Comparison of ENCODE assay signal across 13 cellular contexts in genomic region chr2:23803275-23803964, GRCh38.
DNase-seq lines count a peak whose midpoint lies in the region; ATAC-seq and TF ChIP-seq lines count a peak whose summit lies in the region.
"Had no signal": no experiment of that assay in that cellular context is flagged by ENCODE, and none has a peak within 500 bp of the region (broad histone marks: within the 10 kb centered on the region; RNA-seq: fewer than 3 reads in every experiment).

No MANE protein-coding gene starts in this region.

- BruUV-seq in PC-3 (replicated peaks; lab: Mats Ljungman, UMichigan), result no TSS peak

- H3K79me2 ChIP-seq in PC-3 (ENCODE audit: low read length), result no peaks in the 10 kb centered on the region

- H3K27ac ChIP-seq in PC-3 (ENCODE audit: low read length), result peak overlapping the region; percentile 40
- H3K27ac ChIP-seq: SJSA1, thoracic aorta had no signal

- H3K36me3 Mint-ChIP-seq in osteocyte (ENCODE audit: unreplicated experiment), result peaks cover 17% of the 10 kb centered on the region
- H3K36me3 Mint-ChIP-seq in type B pancreatic cell, result peaks cover 20% of the 10 kb centered on the region

- CTCF ChIA-PET in PC-3 (lab: Charles Lee), result interaction anchor here (0.5 to 1.2 kb wide), 2 partner anchors 124 to 425 kb away, joined by 3 to 4 read pairs; partner anchors contain the start of gene ATAD2B

- peaks cover 21% of the 10 kb centered on the region for H3K4me1 Mint-ChIP-seq in osteocyte (ENCODE audit: unreplicated experiment)
- peaks cover 5% of the 10 kb centered on the region for H3K4me1 Mint-ChIP-seq in type B pancreatic cell (ENCODE audit: unreplicated experiment)
- H3K4me1 Mint-ChIP-seq: activated B cell treated with CpG ODN at 0.5 μM for 24 hours had no signal

- no peaks in the 10 kb centered on the region for H4K20me1 ChIP-seq in PC-3 (ENCODE audit: low read length)

- H3K27me3 Mint-ChIP-seq in osteocyte (ENCODE audit: unreplicated experiment), result no peaks in the 10 kb centered on the region
- H3K27me3 Mint-ChIP-seq in type B pancreatic cell, result no peaks in the 10 kb centered on the region
- H3K27me3 Mint-ChIP-seq: activated B cell treated with CpG ODN at 0.5 μM for 24 hours; naive thymus-derived CD4-positive, alpha-beta T cell had no signal

- no peak overlapping the region for H3K9ac ChIP-seq in PC-3 (ENCODE audit: low read length)

- POLR2A ChIA-PET in PC-3 (lab: Charles Lee; ENCODE audit: unreplicated experiment), result interaction anchor here (0.7 to 1.4 kb wide), 3 partner anchors 16 to 123 kb away, joined by 3 to 8 read pairs (median 5); partner anchors contain the start of gene ATAD2B

- H3K27ac Mint-ChIP-seq in osteocyte (ENCODE audit: unreplicated experiment), result peak overlapping the region; percentile 42
- no peak overlapping the region for H3K27ac Mint-ChIP-seq in type B pancreatic cell
- H3K27ac Mint-ChIP-seq: activated B cell treated with CpG ODN at 0.5 μM for 24 hours had no signal

- no peaks in the 10 kb centered on the region for H3K27me3 ChIP-seq in PC-3 (ENCODE audit: low read length)
- H3K27me3 ChIP-seq: SJSA1 had no signal

- no peak overlapping the region for H2AFZ ChIP-seq in PC-3 (ENCODE audit: low read length)

- H3K4me1 ChIP-seq in PC-3 (ENCODE audit: insufficient read depth, low read length), result peaks cover 26% of the 10 kb centered on the region
- H3K4me1 ChIP-seq: SJSA1 had no signal

- DNase-seq in ELR (ENCODE audit: low read depth), result peak; percentile 68
- DNase-seq in PC-3, result peak; percentile 91
- DNase-seq in fibroblast of gingiva (ENCODE audit: low read depth), result peak; percentile 49
- no peak for DNase-seq in osteocyte (ENCODE audit: extremely low spot score, unreplicated experiment)
- no peak for DNase-seq in type B pancreatic cell (ENCODE audit: extremely low spot score, unreplicated experiment)
- DNase-seq in KG1 (lab: John Stamatoyannopoulos, UW), result no peak
- no peak for DNase-seq in NCI-H128 (lab: John Stamatoyannopoulos, UW; ENCODE audit: unreplicated experiment)
- DNase-seq: activated B cell treated with CpG ODN at 0.5 μM for 24 hours; naive thymus-derived CD4-positive, alpha-beta T cell; NCI-H1436 treated with DMSO at 0.1 percent for 48 hours had no signal

- H3F3A ChIP-seq in PC-3 (ENCODE audit: low read length, unreplicated experiment), result peaks cover 12% of the 10 kb centered on the region

- intact Hi-C loops in PC-3 (cut with micrococcal nuclease), result loop anchor here (1.0 kb wide), 1 partner anchor 12 kb away; no protein-coding TSS in a partner anchor

- no peaks in the 10 kb centered on the region for H3K9me3 ChIP-seq in PC-3 (ENCODE audit: low read length)
- H3K9me3 ChIP-seq: SJSA1, thoracic aorta had no signal

- no peak overlapping the region for H3K4me3 Mint-ChIP-seq in osteocyte (ENCODE audit: unreplicated experiment)
- no peak overlapping the region for H3K4me3 Mint-ChIP-seq in type B pancreatic cell
- H3K4me3 Mint-ChIP-seq: activated B cell treated with CpG ODN at 0.5 μM for 24 hours; naive thymus-derived CD4-positive, alpha-beta T cell had no signal

- ATAC-seq in PC-3 (peak; percentile 90), GM19035 (IDR thresholded peaks at IDR 0.05; ENCODE audit: unreplicated experiment) (no peak)
- ATAC-seq: naive thymus-derived CD4-positive, alpha-beta T cell had no signal

- peak overlapping the region; percentile 54 for H3K4me2 ChIP-seq in PC-3 (ENCODE audit: low read length)

- TF ChIP-seq CTCF in PC-3 (conservative IDR thresholded peaks at IDR 0.05; ENCODE audit: low read depth, low read length), result no peak
- TF ChIP-seq CTCF in osteocyte (IDR thresholded peaks at IDR 0.05), result no peak
- TF ChIP-seq CTCF in type B pancreatic cell (conservative IDR thresholded peaks at IDR 0.05), result no peak

- 0 out of 2 replicates have a peak overlapping the region, but pooled peaks have one; percentile 10 for H3K4me3 ChIP-seq in PC-3 (ENCODE audit: low read length)
- H3K4me3 ChIP-seq: SJSA1, thoracic aorta had no signal

- H3K9me2 ChIP-seq in PC-3 (replicated peaks; ENCODE audit: low read length), result no peaks in the 10 kb centered on the region

- no peaks in the 10 kb centered on the region for H3K9me3 Mint-ChIP-seq in osteocyte (ENCODE audit: unreplicated experiment)
- H3K9me3 Mint-ChIP-seq in type B pancreatic cell, result no peaks in the 10 kb centered on the region
- H3K9me3 Mint-ChIP-seq: activated B cell treated with CpG ODN at 0.5 μM for 24 hours; naive thymus-derived CD4-positive, alpha-beta T cell had no signal

- H3K36me3 ChIP-seq in PC-3 (ENCODE audit: low read depth, low read length), result 0 out of 2 replicates have a peak, but pooled peaks cover 3% of the 10 kb centered on the region
- H3K36me3 ChIP-seq: thoracic aorta had no signal

Comparison
In these comparisons a context has a peak if more than half of its experiments do, and no peak if none do; other contexts are left out.
1. DNase-seq: peak in ELR (single experiment), PC-3 (single experiment) and fibroblast of gingiva (single experiment); none in osteocyte (single experiment), type B pancreatic cell (single experiment), KG1 (single experiment) and NCI-H128 (single experiment).